Comparison of ENCODE assay signal across 15 cellular contexts in genomic region chr1:12358499-12358898, GRCh38.
DNase-seq lines count a peak whose midpoint lies in the region; ATAC-seq and TF ChIP-seq lines count a peak whose summit lies in the region.
"Had no signal": no experiment of that assay in that cellular context is flagged by ENCODE, and none has a peak within 500 bp of the region (broad histone marks: within the 10 kb centered on the region; RNA-seq: fewer than 3 reads in every experiment).

No MANE protein-coding gene starts in this region.

- H3K27ac Mint-ChIP-seq in H9 (peak overlapping the region; percentile 25 to 29 (median 26); a peak in 3 of 7 replicates), Calu3 (ENCODE audit: unreplicated experiment) (no peak overlapping the region)
- H3K27ac Mint-ChIP-seq in activated T-helper 17 cell treated with anti-CD3 and anti-CD28 coated beads, Interleukin-2, amount 50 U/mL, for 72 hours = peak overlapping the region; percentile 41

- BruUV-seq in Calu3 (replicated peaks; lab: Mats Ljungman, UMichigan) = no TSS peak

- peaks cover 5 to 26% (median 9%) of the 10 kb centered on the region in 3 experiments; a peak in 5 of 7 replicates for H3K36me3 Mint-ChIP-seq in H9 (ENCODE audit: insufficient read depth in 1 of 3, low read depth in 3 of 3)
- peaks cover 82% of the 10 kb centered on the region for H3K36me3 Mint-ChIP-seq in activated T-helper 17 cell treated with anti-CD3 and anti-CD28 coated beads, Interleukin-2, amount 50 U/mL, for 72 hours (ENCODE audit: low read depth)
- no peaks in the 10 kb centered on the region for H3K36me3 Mint-ChIP-seq in Calu3 (ENCODE audit: insufficient read depth, unreplicated experiment)

- DNase-seq in H9 = no peak
- no peak for DNase-seq in left lobe of liver (ENCODE audit: low spot score)
- no peak for DNase-seq in thoracic aorta (ENCODE audit: low spot score)
- no peak for DNase-seq in Calu3
- DNase-seq in NCI-H2196 treated with DMSO at 0.1 percent for 48 hours (lab: John Stamatoyannopoulos, UW; ENCODE audit: unreplicated experiment) = no peak
- DNase-seq in SIG-M5 (lab: John Stamatoyannopoulos, UW) = no peak
- DNase-seq: BE2C; Caco-2; CD8-positive, alpha-beta memory T cell; DMS53; GF-D8 had no signal

- H3K4me1 ChIP-seq in H9 (ENCODE audit: insufficient read depth, low read length) (no peaks in the 10 kb centered on the region; the same call in 1 of the 2 replicates), thoracic aorta (ENCODE audit: control insufficient read depth in 1 of 2, low read depth in 2 of 2) (peaks cover 18 to 50% of the 10 kb centered on the region in 2 donors)
- H3K4me1 ChIP-seq: BE2C had no signal

- H3K27me3 ChIP-seq in H9 (ENCODE audit: insufficient read depth, low read length) (no peaks in the 10 kb centered on the region), thoracic aorta (replicated peaks; ENCODE audit: insufficient read depth) (no peaks in the 10 kb centered on the region)
- H3K27me3 ChIP-seq: BE2C had no signal

- no CpG with 5 or more reads among the region's 6 CpGs for WGBS in H9 (ENCODE audit: extremely low coverage, insufficient read length, low lambda C conversion rate)

- H2BK12ac ChIP-seq in H9 (ENCODE audit: insufficient read length, low read depth, low read length) = no peak overlapping the region

- intact Hi-C loops in Calu3 (cut with micrococcal nuclease; ENCODE audit: unreplicated experiment) = no loop called here

- H3K27ac ChIP-seq in H9 (ENCODE audit: insufficient read length, low read depth, low read length) (no peak overlapping the region), thoracic aorta (peak overlapping the region; percentile 72 to 80)
- H3K27ac ChIP-seq: C4-2B had no signal

- H3K79me2 ChIP-seq in H9 (ENCODE audit: insufficient read depth, low read length) = no peaks in the 10 kb centered on the region

- H3K4me1 Mint-ChIP-seq in H9 (peaks cover 17 to 18% of the 10 kb centered on the region in 2 experiments), Calu3 (ENCODE audit: low read depth, unreplicated experiment) (peaks cover 9% of the 10 kb centered on the region)
- peaks cover 9% of the 10 kb centered on the region for H3K4me1 Mint-ChIP-seq in activated T-helper 17 cell treated with anti-CD3 and anti-CD28 coated beads, Interleukin-2, amount 50 U/mL, for 72 hours
- H3K4me1 Mint-ChIP-seq: CD8-positive, alpha-beta memory T cell had no signal

- H3K9me3 ChIP-seq in H9 (ENCODE audit: control insufficient read depth, low read depth, low read length) (no peaks in the 10 kb centered on the region), thoracic aorta (no peaks in the 10 kb centered on the region)
- H3K9me3 ChIP-seq: A549, BE2C, Caco-2 had no signal

- no peak overlapping the region for H3K14ac ChIP-seq in H9 (ENCODE audit: insufficient read depth, low read length)

- H2BK5ac ChIP-seq in H9 (ENCODE audit: insufficient read length, low read length) = no peak overlapping the region

- H3K27me3 Mint-ChIP-seq in H9 (ENCODE audit: low read depth) (no peaks in the 10 kb centered on the region), Calu3 (ENCODE audit: unreplicated experiment) (no peaks in the 10 kb centered on the region)
- H3K27me3 Mint-ChIP-seq in activated T-helper 17 cell treated with anti-CD3 and anti-CD28 coated beads, Interleukin-2, amount 50 U/mL, for 72 hours = no peaks in the 10 kb centered on the region
- H3K27me3 Mint-ChIP-seq: CD8-positive, alpha-beta memory T cell had no signal

- H3K9ac ChIP-seq in H9 (ENCODE audit: extremely low read depth, insufficient read length, low read length) = no peak overlapping the region

- H3K4me2 ChIP-seq in H9 (ENCODE audit: insufficient read depth, insufficient read length, low read length) = no peak overlapping the region
- H3K4me2 ChIP-seq: A549 had no signal

- no peak overlapping the region for H3K56ac ChIP-seq in H9 (ENCODE audit: insufficient read length, low read depth, low read length)

- H2BK120ac ChIP-seq in H9 (ENCODE audit: low read depth, low read length, poor library complexity, severe bottlenecking) = no peak overlapping the region

- no peak overlapping the region for H4K8ac ChIP-seq in H9 (replicated peaks; ENCODE audit: insufficient read length, low read depth, low read length)

- no peak overlapping the region for H2BK15ac ChIP-seq in H9 (ENCODE audit: low read depth, low read length)

- no peak overlapping the region for H2AFZ ChIP-seq in H9 (ENCODE audit: low read length)

- ATAC-seq in activated T-helper 17 cell treated with anti-CD3 and anti-CD28 coated beads, Interleukin-2, amount 50 U/mL, for 72 hours (replicated peaks) = no peak
- ATAC-seq in left lobe of liver (peak; percentile 78), thoracic aorta (ENCODE audit: insufficient number of reproducible peaks, low FRiP score, low read depth) (no peak)
- ATAC-seq: A549, HCT116 had no signal

- CTCF ChIA-PET in Calu3 (lab: Charles Lee) = no interaction called here

- H4K20me1 ChIP-seq in H9 (ENCODE audit: control insufficient read depth, insufficient read depth, insufficient read length) = no peaks in the 10 kb centered on the region

- H3K18ac ChIP-seq in H9 (ENCODE audit: insufficient read length, low read depth, low read length) = no peak overlapping the region

- no peak overlapping the region for H2AK5ac ChIP-seq in H9 (ENCODE audit: insufficient read length, low read length)

- no peaks in the 10 kb centered on the region for H3K79me1 ChIP-seq in H9 (ENCODE audit: insufficient read depth, low read depth, low read length, poor library complexity, severe bottlenecking)

- no peak overlapping the region for H4K91ac ChIP-seq in H9 (ENCODE audit: insufficient read length, low read depth, low read length)

- no peak overlapping the region for H2BK20ac ChIP-seq in H9 (ENCODE audit: low read depth, low read length, poor library complexity, severe bottlenecking)

- H3K9me3 Mint-ChIP-seq in H9 (no peaks in the 10 kb centered on the region), Calu3 (ENCODE audit: low read depth, unreplicated experiment) (no peaks in the 10 kb centered on the region)
- H3K9me3 Mint-ChIP-seq in activated T-helper 17 cell treated with anti-CD3 and anti-CD28 coated beads, Interleukin-2, amount 50 U/mL, for 72 hours = no peaks in the 10 kb centered on the region
- H3K9me3 Mint-ChIP-seq: CD8-positive, alpha-beta memory T cell had no signal

- H4K5ac ChIP-seq in H9 (ENCODE audit: insufficient read length, low read depth, low read length) = no peak overlapping the region

- H3K23me2 ChIP-seq in H9 (ENCODE audit: insufficient read length, low read depth, low read length, poor library complexity, severe bottlenecking) = no peaks in the 10 kb centered on the region

- peaks cover 3% of the 10 kb centered on the region for H3K36me3 ChIP-seq in thoracic aorta
- H3K36me3 ChIP-seq: BE2C had no signal

- H3K4me3 ChIP-seq in thoracic aorta = no peak overlapping the region
- H3K4me3 ChIP-seq: A549 had no signal

- no peak overlapping the region for H3T11ph ChIP-seq in H9 (ENCODE audit: low read length)

- H3K4me3 Mint-ChIP-seq in H9 (no peak overlapping the region; a peak in 1 of 5 replicates), Calu3 (ENCODE audit: low read depth, unreplicated experiment) (no peak overlapping the region)
- H3K4me3 Mint-ChIP-seq in activated T-helper 17 cell treated with anti-CD3 and anti-CD28 coated beads, Interleukin-2, amount 50 U/mL, for 72 hours = no peak overlapping the region
- H3K4me3 Mint-ChIP-seq: CD8-positive, alpha-beta memory T cell had no signal

- no peak overlapping the region for H3K23ac ChIP-seq in H9 (ENCODE audit: insufficient read length, low read depth, low read length)

- TF ChIP-seq CTCF in H9 (conservative IDR thresholded peaks at IDR 0.05) (no peak), thoracic aorta (IDR thresholded peaks at IDR 0.05) (no peak), Calu3 (IDR thresholded peaks at IDR 0.05; ENCODE audit: unreplicated experiment) (no peak)

- H3K4ac ChIP-seq in H9 (ENCODE audit: low read depth, low read length) = no peak overlapping the region
